In genomic region chr10:132110713-132111112, GRCh38 we compare ENCODE assay signal across 25 cellular contexts. TPM values are rescaled to one million over a fixed set of nuclear protein-coding genes. Genes with fewer than 3 reads are reported as not detected.
DNase-seq lines count a peak whose midpoint lies in the region; ATAC-seq and TF ChIP-seq lines count a peak whose summit lies in the region.
"Had no signal": no experiment of that assay in that cellular context is flagged by ENCODE, and none has a peak within 500 bp of the region (broad histone marks: within the 10 kb centered on the region; RNA-seq: fewer than 3 reads in every experiment).

No MANE protein-coding gene starts in this region.

- no peak for ATAC-seq in activated naive CD8-positive, alpha-beta T cell treated with anti-CD3 and anti-CD28 coated beads, Interleukin-2, amount 10 ng/mL, durations not matched to agents 7 days and 5 days (ENCODE audit: low read depth)
- no peak for ATAC-seq in activated naive CD8-positive, alpha-beta T cell treated with anti-CD3 and anti-CD28 coated beads, Interleukin-2, amount 50 U/mL, for 24 hours
- ATAC-seq in GM19397 (IDR thresholded peaks at IDR 0.05; ENCODE audit: unreplicated experiment), result no peak
- ATAC-seq: activated CD4-positive, CD25-positive, alpha-beta regulatory T cell treated with anti-CD3 and anti-CD28 coated beads, Interleukin-2, amount 50 U/mL, for 24 hours; GM12878 had no signal

- no peak for TF ChIP-seq CTCF in adrenal gland (IDR thresholded peaks at IDR 0.05)
- no peak for TF ChIP-seq CTCF in right atrium auricular region (IDR thresholded peaks at IDR 0.05)
- no peak for TF ChIP-seq CTCF in testis (IDR thresholded peaks at IDR 0.05)

- no peaks in the 10 kb centered on the region for H3K36me3 ChIP-seq in adrenal gland (replicated peaks in 1 of 2)
- no peaks in the 10 kb centered on the region for H3K36me3 ChIP-seq in right atrium auricular region
- H3K36me3 ChIP-seq in testis (ENCODE audit: low read depth, missing control alignments), result no peaks in the 10 kb centered on the region
- H3K36me3 ChIP-seq: neutrophil, suprapubic skin had no signal

- H3K4me1 Mint-ChIP-seq in activated naive CD8-positive, alpha-beta T cell treated with anti-CD3 and anti-CD28 coated beads, Interleukin-2, amount 10 ng/mL, durations not matched to agents 7 days and 5 days, result no peaks in the 10 kb centered on the region
- H3K4me1 Mint-ChIP-seq in activated naive CD8-positive, alpha-beta T cell treated with anti-CD3 and anti-CD28 coated beads, Interleukin-2, amount 50 U/mL, for 24 hours, result no peaks in the 10 kb centered on the region
- H3K4me1 Mint-ChIP-seq: CD14-positive monocyte had no signal

- no peaks in the 10 kb centered on the region for H3K36me3 Mint-ChIP-seq in activated naive CD8-positive, alpha-beta T cell treated with anti-CD3 and anti-CD28 coated beads, Interleukin-2, amount 10 ng/mL, durations not matched to agents 7 days and 5 days
- H3K36me3 Mint-ChIP-seq in activated naive CD8-positive, alpha-beta T cell treated with anti-CD3 and anti-CD28 coated beads, Interleukin-2, amount 50 U/mL, for 24 hours (ENCODE audit: low read depth), result no peaks in the 10 kb centered on the region
- H3K36me3 Mint-ChIP-seq: CD14-positive monocyte had no signal

- no peaks in the 10 kb centered on the region for H3K4me1 ChIP-seq in adrenal gland (replicated peaks in 1 of 2)
- no peaks in the 10 kb centered on the region for H3K4me1 ChIP-seq in right atrium auricular region
- no peaks in the 10 kb centered on the region for H3K4me1 ChIP-seq in testis
- H3K4me1 ChIP-seq: suprapubic skin had no signal

- POLR2A ChIA-PET in activated naive CD8-positive, alpha-beta T cell treated with anti-CD3 and anti-CD28 coated beads, Interleukin-2, amount 10 ng/mL, durations not matched to agents 7 days and 5 days (lab: Charles Lee), result no interaction called here

- intact Hi-C loops in adrenal gland (cut with DNase I) (no loop called here), testis (cut with DNase I; ENCODE audit: low total_unique reads) (no loop called here)

- no peaks in the 10 kb centered on the region for H3K9me3 Mint-ChIP-seq in activated naive CD8-positive, alpha-beta T cell treated with anti-CD3 and anti-CD28 coated beads, Interleukin-2, amount 10 ng/mL, durations not matched to agents 7 days and 5 days
- no peaks in the 10 kb centered on the region for H3K9me3 Mint-ChIP-seq in activated naive CD8-positive, alpha-beta T cell treated with anti-CD3 and anti-CD28 coated beads, Interleukin-2, amount 50 U/mL, for 24 hours
- H3K9me3 Mint-ChIP-seq: activated T-helper 2 cell treated with anti-CD3 and anti-CD28 coated beads, Interferon-gamma antibody, Interleukin-2, Interleukin-4, amounts not matched to agents 10 μg/mL and 5 μg/mL and 100 μg/mL, durations not matched to agents 14 hours and 24 hours and 36 hours; dendritic cell treated with granulocyte-macrophage colony-stimulating factor and Interleukin-4, amounts not matched to agents 40 ng/mL and 50 ng/mL, for 4 days had no signal

- 81 to 82% (median 81%) methylated on average over 13 to 14 of the region's 14 CpGs for WGBS in adrenal gland, 4 donors
- WGBS in testis, 2 donors, result 85% methylated on average over 11 to 14 of the region's 14 CpGs

- DNase-seq in activated naive CD8-positive, alpha-beta T cell treated with anti-CD3 and anti-CD28 coated beads, Interleukin-2, amount 10 ng/mL, durations not matched to agents 7 days and 5 days, result peak; percentile 14
- DNase-seq in activated naive CD8-positive, alpha-beta T cell treated with anti-CD3 and anti-CD28 coated beads, Interleukin-2, amount 50 U/mL, for 24 hours, result no peak
- peak in 5 of 7 donors; percentile 1 to 38 (median 7) for DNase-seq in adrenal gland
- DNase-seq in right atrium auricular region (ENCODE audit: low spot score), result peak; percentile 44
- DNase-seq in testis, result peak; percentile 4
- no peak for DNase-seq in T1000 (lab: John Stamatoyannopoulos, UW)
- DNase-seq: glutamatergic neuron, H7, KG1, mesenchymal stem cell, MM.1S, NCI-H1436, NCI-H510A treated with DMSO at 0.1 percent for 48 hours, SIG-M5, small intestine had no signal

- H3K27ac Mint-ChIP-seq in activated naive CD8-positive, alpha-beta T cell treated with anti-CD3 and anti-CD28 coated beads, Interleukin-2, amount 10 ng/mL, durations not matched to agents 7 days and 5 days, result no peak overlapping the region
- H3K27ac Mint-ChIP-seq in activated naive CD8-positive, alpha-beta T cell treated with anti-CD3 and anti-CD28 coated beads, Interleukin-2, amount 50 U/mL, for 24 hours, result no peak overlapping the region
- H3K27ac Mint-ChIP-seq: activated T-helper 2 cell treated with anti-CD3 and anti-CD28 coated beads, Interferon-gamma antibody, Interleukin-2, Interleukin-4, amounts not matched to agents 10 μg/mL and 5 μg/mL and 100 μg/mL, durations not matched to agents 14 hours and 24 hours and 36 hours; dendritic cell treated with granulocyte-macrophage colony-stimulating factor and Interleukin-4, amounts not matched to agents 40 ng/mL and 50 ng/mL, for 4 days had no signal

- H3K4me3 ChIP-seq in adrenal gland (no peak overlapping the region), right atrium auricular region (no peak overlapping the region), testis (no peak overlapping the region)
- H3K4me3 ChIP-seq: GM12878, suprapubic skin had no signal

- TF ChIP-seq POLR2A in adrenal gland (IDR thresholded peaks at IDR 0.05) (no peak), testis (IDR thresholded peaks at IDR 0.05) (no peak)

- H3K9me3 ChIP-seq in adrenal gland (replicated peaks in 1 of 3) (no peaks in the 10 kb centered on the region), right atrium auricular region (no peaks in the 10 kb centered on the region), testis (no peaks in the 10 kb centered on the region)
- H3K9me3 ChIP-seq: neutrophil, suprapubic skin had no signal

- H3K4me3 Mint-ChIP-seq in activated naive CD8-positive, alpha-beta T cell treated with anti-CD3 and anti-CD28 coated beads, Interleukin-2, amount 10 ng/mL, durations not matched to agents 7 days and 5 days, result no peak overlapping the region
- H3K4me3 Mint-ChIP-seq in activated naive CD8-positive, alpha-beta T cell treated with anti-CD3 and anti-CD28 coated beads, Interleukin-2, amount 50 U/mL, for 24 hours, result no peak overlapping the region
- H3K4me3 Mint-ChIP-seq: CD14-positive monocyte; dendritic cell treated with granulocyte-macrophage colony-stimulating factor and Interleukin-4, amounts not matched to agents 40 ng/mL and 50 ng/mL, for 4 days had no signal

- H3K27ac ChIP-seq in adrenal gland (no peak overlapping the region), right atrium auricular region (no peak overlapping the region), testis (no peak overlapping the region)
- H3K27ac ChIP-seq: neutrophil, suprapubic skin had no signal

- peaks cover 2% of the 10 kb centered on the region for H3K27me3 Mint-ChIP-seq in activated naive CD8-positive, alpha-beta T cell treated with anti-CD3 and anti-CD28 coated beads, Interleukin-2, amount 10 ng/mL, durations not matched to agents 7 days and 5 days
- H3K27me3 Mint-ChIP-seq in activated naive CD8-positive, alpha-beta T cell treated with anti-CD3 and anti-CD28 coated beads, Interleukin-2, amount 50 U/mL, for 24 hours, result no peaks in the 10 kb centered on the region

- H3K27me3 ChIP-seq in adrenal gland, result no peaks in the 10 kb centered on the region
- H3K27me3 ChIP-seq in right atrium auricular region, result no peaks in the 10 kb centered on the region
- no peaks in the 10 kb centered on the region for H3K27me3 ChIP-seq in testis
- H3K27me3 ChIP-seq: neutrophil, suprapubic skin had no signal

RNA-seq across cellular contexts. Expression of gene JAKMIP3, which starts 45.0 kb away (rescaled TPM):
- under 1 TPM; 0.17 to 0.28 TPM for total RNA-seq in activated naive CD8-positive, alpha-beta T cell treated with anti-CD3 and anti-CD28 coated beads, Interleukin-2, amount 10 ng/mL, durations not matched to agents 7 days and 5 days
- 1 to 10 TPM in 1 of 8 donors, under 1 TPM in 7; 0.18 to 2.7 (median 0.74) TPM for total RNA-seq in adrenal gland
- polyA plus RNA-seq in adrenal gland, result 1 to 10 TPM in 2 of 3 donors, under 1 TPM in 1; 0.86 to 7.0 (median 2.1) TPM
- under 1 TPM; 0.20 to 0.44 TPM for total RNA-seq in right atrium auricular region
- total RNA-seq in testis, result 1 to 10 TPM; 3.3 to 4.6 TPM
- polyA plus RNA-seq in testis (ENCODE audit: insufficient read depth, low read depth, low replicate concordance), result 1.3 TPM
- total RNA-seq: bronchial epithelial cell, endothelial cell of umbilical vein, GM12878 had no signal
- polyA plus RNA-seq: CD14-positive monocyte had no signal

Comparison
In these comparisons a context has a peak if more than half of its experiments do, and no peak if none do; other contexts are left out.
1. DNase-seq: peak in activated naive CD8-positive, alpha-beta T cell treated with anti-CD3 and anti-CD28 coated beads, Interleukin-2, amount 10 ng/mL, durations not matched to agents 7 days and 5 days (single experiment), adrenal gland (5 of 7), right atrium auricular region (single experiment) and testis (single experiment); none in activated naive CD8-positive, alpha-beta T cell treated with anti-CD3 and anti-CD28 coated beads, Interleukin-2, amount 50 U/mL, for 24 hours (single experiment) and T1000 (single experiment).